ENCODE assay signal across 25 cellular contexts in genomic region chr14:73814158-73814557, GRCh38. TPM values are rescaled to one million over a fixed set of nuclear protein-coding genes. Genes with fewer than 3 reads are reported as not detected.
DNase-seq lines count a peak whose midpoint lies in the region; ATAC-seq and TF ChIP-seq lines count a peak whose summit lies in the region.
"Had no signal": no experiment of that assay in that cellular context is flagged by ENCODE, and none has a peak within 500 bp of the region (broad histone marks: within the 10 kb centered on the region; RNA-seq: fewer than 3 reads in every experiment).

No MANE protein-coding gene starts in this region.

- CTCF ChIA-PET in activated CD8-positive, alpha-beta T cell treated with anti-CD3 and anti-CD28 coated beads, Interleukin-2, amount 10 ng/mL, durations not matched to agents 7 days and 5 days (lab: Charles Lee): interaction anchor here (0.7 to 1.4 kb wide), 3 partner anchors 14 to 85 kb away, joined by 3 to 4 read pairs (median 3); no protein-coding TSS in a partner anchor
- CTCF ChIA-PET in MCF 10A (lab: Yijun Ruan, JAX): interaction anchor here (0.9 kb wide), 1 partner anchor 10 kb away, joined by 4 read pairs; no protein-coding TSS in a partner anchor

- no peak overlapping the region for H3K4me3 Mint-ChIP-seq in activated CD8-positive, alpha-beta T cell treated with anti-CD3 and anti-CD28 coated beads, Interleukin-2, amount 10 ng/mL, durations not matched to agents 7 days and 5 days
- no peak overlapping the region for H3K4me3 Mint-ChIP-seq in memory B cell
- H3K4me3 Mint-ChIP-seq in MCF 10A (ENCODE audit: unreplicated experiment): no peak overlapping the region
- H3K4me3 Mint-ChIP-seq: activated naive CD4-positive, alpha-beta T cell treated with anti-CD3 and anti-CD28 coated beads, Interleukin-2, amount 50 U/mL, for 24 hours; activated T-helper 1 cell treated with anti-CD3 and anti-CD28 coated beads, Interleukin-12 subunit alpha, Interleukin-12 subunit beta, Interleukin-2, Interleukin-4 antibody, amounts not matched to agents 30 ng/mL and 10 ng/mL and 1 ng/mL, durations not matched to agents 14 hours and 24 hours and 36 hours; neural crest cell; T-helper 1 cell treated with Interleukin-12 subunit alpha and Interleukin-12 subunit beta and Interleukin-4 antibody, amounts not matched to agents 30 μg/mL and 1 μg/mL, for 36 hours had no signal

- no peak for TF ChIP-seq CTCF in MCF 10A (IDR thresholded peaks at IDR 0.05; ENCODE audit: unreplicated experiment)

- peaks cover 3% of the 10 kb centered on the region for H3K27me3 Mint-ChIP-seq in activated CD8-positive, alpha-beta T cell treated with anti-CD3 and anti-CD28 coated beads, Interleukin-2, amount 10 ng/mL, durations not matched to agents 7 days and 5 days (ENCODE audit: low read depth)
- peaks cover 2% of the 10 kb centered on the region for H3K27me3 Mint-ChIP-seq in memory B cell
- no peaks in the 10 kb centered on the region for H3K27me3 Mint-ChIP-seq in MCF 10A (ENCODE audit: insufficient read depth, unreplicated experiment)
- H3K27me3 Mint-ChIP-seq: activated naive CD4-positive, alpha-beta T cell treated with anti-CD3 and anti-CD28 coated beads, Interleukin-2, amount 50 U/mL, for 24 hours had no signal

- ATAC-seq in activated CD8-positive, alpha-beta T cell treated with anti-CD3 and anti-CD28 coated beads, Interleukin-2, amount 10 ng/mL, durations not matched to agents 7 days and 5 days: peak; percentile 27
- peak; percentile 45 for ATAC-seq in memory B cell (ENCODE audit: low read depth)

- BruUV-seq in MCF 10A (replicated peaks; lab: Mats Ljungman, UMichigan): no TSS peak

- H3K9me3 Mint-ChIP-seq in activated CD8-positive, alpha-beta T cell treated with anti-CD3 and anti-CD28 coated beads, Interleukin-2, amount 10 ng/mL, durations not matched to agents 7 days and 5 days (ENCODE audit: insufficient read depth): no peaks in the 10 kb centered on the region
- H3K9me3 Mint-ChIP-seq in memory B cell (no peaks in the 10 kb centered on the region), MCF 10A (ENCODE audit: unreplicated experiment) (peaks cover 7% of the 10 kb centered on the region)
- H3K9me3 Mint-ChIP-seq: activated naive CD4-positive, alpha-beta T cell treated with anti-CD3 and anti-CD28 coated beads, Interleukin-2, amount 50 U/mL, for 24 hours; activated T-helper 1 cell treated with anti-CD3 and anti-CD28 coated beads, Interleukin-12 subunit alpha, Interleukin-12 subunit beta, Interleukin-2, Interleukin-4 antibody, amounts not matched to agents 30 ng/mL and 10 ng/mL and 1 ng/mL, durations not matched to agents 14 hours and 24 hours and 36 hours; neural crest cell; T-helper 1 cell treated with Interleukin-12 subunit alpha and Interleukin-12 subunit beta and Interleukin-4 antibody, amounts not matched to agents 30 μg/mL and 1 μg/mL, for 36 hours had no signal

- peak overlapping the region; percentile 44 for H3K27ac Mint-ChIP-seq in activated CD8-positive, alpha-beta T cell treated with anti-CD3 and anti-CD28 coated beads, Interleukin-2, amount 10 ng/mL, durations not matched to agents 7 days and 5 days
- H3K27ac Mint-ChIP-seq in memory B cell (no peak overlapping the region), MCF 10A (ENCODE audit: low read depth, unreplicated experiment) (no peak overlapping the region)
- H3K27ac Mint-ChIP-seq: activated naive CD4-positive, alpha-beta T cell treated with anti-CD3 and anti-CD28 coated beads, Interleukin-2, amount 50 U/mL, for 24 hours; activated T-helper 1 cell treated with anti-CD3 and anti-CD28 coated beads, Interleukin-12 subunit alpha, Interleukin-12 subunit beta, Interleukin-2, Interleukin-4 antibody, amounts not matched to agents 30 ng/mL and 10 ng/mL and 1 ng/mL, durations not matched to agents 14 hours and 24 hours and 36 hours; T-helper 1 cell treated with Interleukin-12 subunit alpha and Interleukin-12 subunit beta and Interleukin-4 antibody, amounts not matched to agents 30 μg/mL and 1 μg/mL, for 36 hours had no signal

- POLR2A ChIA-PET in activated CD8-positive, alpha-beta T cell treated with anti-CD3 and anti-CD28 coated beads, Interleukin-2, amount 10 ng/mL, durations not matched to agents 7 days and 5 days (lab: Charles Lee): interaction anchor here (0.7 to 1.1 kb wide), 2 partner anchors 14 to 26 kb away, joined by 3 to 6 read pairs; no protein-coding TSS in a partner anchor
- POLR2A ChIA-PET in MCF 10A (lab: Yijun Ruan, JAX): interaction anchor here (1.8 kb wide), 1 partner anchor 10 kb away, joined by 6 read pairs; no protein-coding TSS in a partner anchor

- no peaks in the 10 kb centered on the region for H3K36me3 Mint-ChIP-seq in activated CD8-positive, alpha-beta T cell treated with anti-CD3 and anti-CD28 coated beads, Interleukin-2, amount 10 ng/mL, durations not matched to agents 7 days and 5 days (ENCODE audit: low read depth)
- no peaks in the 10 kb centered on the region for H3K36me3 Mint-ChIP-seq in memory B cell
- H3K36me3 Mint-ChIP-seq in MCF 10A (ENCODE audit: insufficient read depth, unreplicated experiment): no peaks in the 10 kb centered on the region
- H3K36me3 Mint-ChIP-seq: activated naive CD4-positive, alpha-beta T cell treated with anti-CD3 and anti-CD28 coated beads, Interleukin-2, amount 50 U/mL, for 24 hours had no signal

- peaks cover 14% of the 10 kb centered on the region for H3K4me1 Mint-ChIP-seq in activated CD8-positive, alpha-beta T cell treated with anti-CD3 and anti-CD28 coated beads, Interleukin-2, amount 10 ng/mL, durations not matched to agents 7 days and 5 days (ENCODE audit: low read depth)
- H3K4me1 Mint-ChIP-seq in memory B cell (peaks cover 12% of the 10 kb centered on the region), MCF 10A (ENCODE audit: insufficient read depth, unreplicated experiment) (no peaks in the 10 kb centered on the region)

- DNase-seq in activated T-cell treated with anti-CD3 and anti-CD28 coated beads, Interleukin-2, amount 50 U/mL, for 48 hours: peak; percentile 23 to 38
- DNase-seq in activated T-cell treated with anti-CD3 and anti-CD28 coated beads for 4 hours (no peak), memory B cell (ENCODE audit: low spot score in 2 of 2) (no peak), NCI-H1694 (lab: John Stamatoyannopoulos, UW) (no peak), SKM-1 (lab: John Stamatoyannopoulos, UW; ENCODE audit: unreplicated experiment) (no peak), NCI-H345 treated with DMSO at 0.1 percent for 48 hours (lab: John Stamatoyannopoulos, UW; ENCODE audit: unreplicated experiment) (no peak), MCF 10A (ENCODE audit: unreplicated experiment) (no peak)
- DNase-seq in activated CD8-positive, alpha-beta T cell treated with anti-CD3 and anti-CD28 coated beads, Interleukin-2, amount 10 ng/mL, durations not matched to agents 7 days and 5 days: no peak
- DNase-seq: BE2C; COR-L47; DMS79; GF-D8; H7; NCI-H1105 treated with DMSO at 0.1 percent for 48 hours; NCI-H2081; NCI-H226; NCI-H748 treated with DMSO at 0.1 percent for 48 hours; RPMI8226; sigmoid colon; stimulated activated CD4-positive, alpha-beta T cell treated with anti-CD3 and anti-CD28 coated beads, Interleukin-15, amount 100 ng/mL, for 24 hours; substantia nigra had no signal

- intact Hi-C loops in MCF 10A (cut with micrococcal nuclease): no loop called here

RNA-seq across cellular contexts. Expression of gene PTGR2, which starts 37.5 kb away (rescaled TPM):
- total RNA-seq in activated CD8-positive, alpha-beta T cell treated with anti-CD3 and anti-CD28 coated beads, Interleukin-2, amount 10 ng/mL, durations not matched to agents 7 days and 5 days: 1 to 10 TPM; 1.4 to 1.8 TPM
- 9.2 and 13.1 TPM in 2 replicates for total RNA-seq in MCF 10A (2022)

Comparison
In these comparisons a context has a peak if more than half of its experiments do, and no peak if none do; other contexts are left out.
1. DNase-seq: peak in activated T-cell treated with anti-CD3 and anti-CD28 coated beads, Interleukin-2, amount 50 U/mL, for 48 hours (2 of 2); none in activated T-cell treated with anti-CD3 and anti-CD28 coated beads for 4 hours (single experiment), activated CD8-positive, alpha-beta T cell treated with anti-CD3 and anti-CD28 coated beads, Interleukin-2, amount 10 ng/mL, durations not matched to agents 7 days and 5 days (single experiment), memory B cell (0 of 2), NCI-H1694 (single experiment), SKM-1 (single experiment), NCI-H345 treated with DMSO at 0.1 percent for 48 hours (single experiment) and MCF 10A (single experiment).